8 cellular contexts compared by ENCODE assay signal in genomic region chr7:74290590-74290950, GRCh38. TPM values are rescaled to one million over a fixed set of nuclear protein-coding genes. Genes with fewer than 3 reads are reported as not detected.
A peak's percentile ranks its signal among the peaks of the same experiment; 100 is the strongest.
DNase-seq lines count a peak whose midpoint lies in the region; ATAC-seq and TF ChIP-seq lines count a peak whose summit lies in the region.

No MANE protein-coding gene starts in this region.

- H3K4me3 ChIP-seq in astrocyte of the spinal cord (ENCODE audit: low read depth, low read length) = peak overlapping the region; percentile 80
- peak overlapping the region; percentile 15 for H3K4me3 ChIP-seq in lung
- H3K4me3 ChIP-seq in upper lobe of left lung = peak overlapping the region; percentile 72 to 97 (median 90)

- no peaks in the 10 kb centered on the region for H3K9me3 Mint-ChIP-seq in activated naive CD8-positive, alpha-beta T cell (ENCODE audit: low read depth)
- no peaks in the 10 kb centered on the region for H3K9me3 Mint-ChIP-seq in activated naive CD8-positive, alpha-beta T cell treated with anti-CD3 and anti-CD28 coated beads for 36 hours

- DNase-seq in activated naive CD8-positive, alpha-beta T cell treated with anti-CD3 and anti-CD28 coated beads for 36 hours = no peak
- DNase-seq in astrocyte of the spinal cord (ENCODE audit: low read depth, low spot score) (no peak), lung (ENCODE audit: low spot score) (no peak), upper lobe of left lung (no peak), CD1c-positive myeloid dendritic cell (ENCODE audit: extremely low spot score) (no peak)

- H3K27me3 ChIP-seq in lung (ENCODE audit: control insufficient read depth, insufficient read depth) (no peaks in the 10 kb centered on the region), upper lobe of left lung (peaks cover 0 to 3% (median 0%) of the 10 kb centered on the region in 4 donors)

- H3K9me3 ChIP-seq in lung (ENCODE audit: control insufficient read depth in 2 of 2, insufficient read depth in 1 of 2, low read length in 1 of 2) (no peaks in the 10 kb centered on the region), upper lobe of left lung (no peaks in the 10 kb centered on the region)

- no peak for TF ChIP-seq CTCF in astrocyte of the spinal cord (IDR thresholded peaks at IDR 0.05; ENCODE audit: low read depth, low read length)
- no peak for TF ChIP-seq CTCF in lung (IDR thresholded peaks at IDR 0.05; ENCODE audit: control extremely low read depth, extremely low read depth)
- TF ChIP-seq CTCF in upper lobe of left lung (IDR thresholded peaks at IDR 0.05) = no peak

- H3K36me3 ChIP-seq in lung (ENCODE audit: control insufficient read depth in 2 of 2, insufficient read depth in 2 of 2, low read length in 2 of 2) (no peaks in the 10 kb centered on the region), upper lobe of left lung (no peaks in the 10 kb centered on the region)

- H3K27ac ChIP-seq in lung (ENCODE audit: low read depth in 1 of 2, low read length in 1 of 2) (no peak overlapping the region), upper lobe of left lung (peak overlapping the region in 3 of 4 donors; percentile 75 to 92 (median 82))

- in situ Hi-C loops in astrocyte of the spinal cord (cut with HindIII; ENCODE audit: low sequenced_read_pairs) = no loop called here

- ATAC-seq in lung (ENCODE audit: insufficient read depth, low FRiP score) = no peak
- ATAC-seq in upper lobe of left lung (ENCODE audit: low FRiP score in 2 of 2) = no peak
- ATAC-seq in GM18511 (IDR thresholded peaks at IDR 0.05; ENCODE audit: unreplicated experiment) = no peak
- no peak for ATAC-seq in GM18505 (IDR thresholded peaks at IDR 0.05; ENCODE audit: unreplicated experiment)

- TF ChIP-seq EP300 in upper lobe of left lung (IDR thresholded peaks at IDR 0.05) = no peak

- TF ChIP-seq POLR2A in upper lobe of left lung (IDR thresholded peaks at IDR 0.05) = no peak
- no peak for TF ChIP-seq POLR2A in GM18505 (IDR thresholded peaks at IDR 0.05; ENCODE audit: borderline replicate concordance, extremely low read depth, insufficient read depth, insufficient read length)

- H3K27ac Mint-ChIP-seq in activated naive CD8-positive, alpha-beta T cell = no peak overlapping the region
- no peak overlapping the region for H3K27ac Mint-ChIP-seq in activated naive CD8-positive, alpha-beta T cell treated with anti-CD3 and anti-CD28 coated beads for 36 hours

- peak overlapping the region; percentile 64 for H3K4me3 Mint-ChIP-seq in activated naive CD8-positive, alpha-beta T cell
- no peak overlapping the region for H3K4me3 Mint-ChIP-seq in activated naive CD8-positive, alpha-beta T cell treated with anti-CD3 and anti-CD28 coated beads for 36 hours

- H3K4me1 ChIP-seq in lung (ENCODE audit: control insufficient read depth in 2 of 2, insufficient read depth in 2 of 2, low read length in 2 of 2) (peaks cover 0 to 14% of the 10 kb centered on the region in 2 donors), upper lobe of left lung (peaks cover 17 to 45% (median 33%) of the 10 kb centered on the region in 4 donors)

- WGBS in lung, 2 donors = 3 to 12% methylated on average over 9 of the region's 9 CpGs
- 8 to 14% methylated on average over 8 to 9 of the region's 9 CpGs for WGBS in upper lobe of left lung, 2 donors

- H3K36me3 Mint-ChIP-seq in activated naive CD8-positive, alpha-beta T cell = no peaks in the 10 kb centered on the region
- H3K36me3 Mint-ChIP-seq in activated naive CD8-positive, alpha-beta T cell treated with anti-CD3 and anti-CD28 coated beads for 36 hours = no peaks in the 10 kb centered on the region

- peaks cover 2% of the 10 kb centered on the region for H3K27me3 Mint-ChIP-seq in activated naive CD8-positive, alpha-beta T cell
- peaks cover 19% of the 10 kb centered on the region for H3K27me3 Mint-ChIP-seq in activated naive CD8-positive, alpha-beta T cell treated with anti-CD3 and anti-CD28 coated beads for 36 hours

- peaks cover 13% of the 10 kb centered on the region for H3K4me1 Mint-ChIP-seq in activated naive CD8-positive, alpha-beta T cell (ENCODE audit: low read depth)
- H3K4me1 Mint-ChIP-seq in activated naive CD8-positive, alpha-beta T cell treated with anti-CD3 and anti-CD28 coated beads for 36 hours = peaks cover 12% of the 10 kb centered on the region

RNA-seq across cellular contexts. Expression of gene CLIP2, which starts 1.4 kb away (rescaled TPM):
- total RNA-seq in activated naive CD8-positive, alpha-beta T cell treated with anti-CD3 and anti-CD28 coated beads for 36 hours = under 1 TPM; 0.62 to 0.74 TPM
- total RNA-seq in lung = 10 to 100 TPM; 19.5 to 27.0 TPM
- 10 to 100 TPM in 1 of 2 donors, 1 to 10 TPM in 1; 7.9 to 10.3 TPM for polyA plus RNA-seq in lung
- total RNA-seq in upper lobe of left lung = 10 to 100 TPM; 12.1 to 55.5 (median 24.8) TPM

RNA-seq across cellular contexts. Expression of gene RFC2, which starts 36.4 kb away (rescaled TPM):
- total RNA-seq in activated naive CD8-positive, alpha-beta T cell treated with anti-CD3 and anti-CD28 coated beads for 36 hours = 100 to 1,000 TPM; 111 to 112 TPM
- 10 to 100 TPM; 14.5 to 23.8 TPM for total RNA-seq in lung
- 10 to 100 TPM; 20.5 to 22.0 TPM for polyA plus RNA-seq in lung
- 10 to 100 TPM in 5 of 6 donors, 1 to 10 TPM in 1; 9.5 to 19.4 (median 14.0) TPM for total RNA-seq in upper lobe of left lung

Comparison
In these comparisons a context has a peak if more than half of its experiments do, and no peak if none do; other contexts are left out.
1. H3K4me3 ChIP-seq: peak in every context shown above with its lines; median percentile 90 in upper lobe of left lung; 80 in astrocyte of the spinal cord; 15 in lung.
2. H3K27ac ChIP-seq: peak in upper lobe of left lung (3 of 4); none in lung (0 of 2).
3. RNA of gene CLIP2, which starts 1.4 kb away (total RNA-seq): 12.1 to 55.5 TPM in upper lobe of left lung and 19.5 to 27.0 TPM in lung; 0.62 to 0.74 TPM in activated naive CD8-positive, alpha-beta T cell treated with anti-CD3 and anti-CD28 coated beads for 36 hours; every median in the first group is over 4 times any median in the second.
4. RNA of gene RFC2, which starts 36.4 kb away (total RNA-seq): 111 to 112 TPM in activated naive CD8-positive, alpha-beta T cell treated with anti-CD3 and anti-CD28 coated beads for 36 hours; 14.5 to 23.8 TPM in lung and 9.5 to 19.4 TPM in upper lobe of left lung; every median in the first group is over 4 times any median in the second.